19 cellular contexts compared by ENCODE assay signal in genomic region chr9:13718086-13718485, GRCh38.
DNase-seq lines count a peak whose midpoint lies in the region; ATAC-seq and TF ChIP-seq lines count a peak whose summit lies in the region.
"Had no signal": no experiment of that assay in that cellular context is flagged by ENCODE, and none has a peak within 500 bp of the region (broad histone marks: within the 10 kb centered on the region; RNA-seq: fewer than 3 reads in every experiment).

No MANE protein-coding gene starts in this region.

- no peaks in the 10 kb centered on the region for H3K9me3 ChIP-seq in MM.1S (replicated peaks; ENCODE audit: insufficient read depth, low read length)
- H3K9me3 ChIP-seq in upper lobe of left lung: no peaks in the 10 kb centered on the region
- H3K9me3 ChIP-seq: testis had no signal

- H4K20me1 ChIP-seq in MM.1S (ENCODE audit: insufficient read depth, low read length): no peaks in the 10 kb centered on the region

- no peak for TF ChIP-seq CTCF in MM.1S (IDR thresholded peaks at IDR 0.05; ENCODE audit: low read length)
- TF ChIP-seq CTCF in astrocyte of the spinal cord (IDR thresholded peaks at IDR 0.05; ENCODE audit: low read depth, low read length): no peak
- TF ChIP-seq CTCF in upper lobe of left lung (IDR thresholded peaks at IDR 0.05): no peak
- TF ChIP-seq CTCF in mesothelial cell of epicardium (IDR thresholded peaks at IDR 0.05; ENCODE audit: unreplicated experiment): no peak

- DNase-seq in ELR (ENCODE audit: low read depth): peak; percentile 10
- peak; percentile 39 for DNase-seq in MM.1S
- DNase-seq in astrocyte of the spinal cord (ENCODE audit: low read depth, low spot score): peak; percentile 74
- peak; percentile 34 for DNase-seq in kidney tubule cell (ENCODE audit: low spot score)
- no peak for DNase-seq in NK-92 (lab: John Stamatoyannopoulos, UW; ENCODE audit: unreplicated experiment)
- DNase-seq in upper lobe of left lung: no peak
- DNase-seq in mesothelial cell of epicardium (ENCODE audit: low spot score in 2 of 2, unreplicated experiment in 2 of 2): no peak
- DNase-seq: activated CD4-positive, alpha-beta memory T cell treated with anti-CD3 and anti-CD28 coated beads, Interleukin-2, amount 10 ng/mL, durations not matched to agents 7 days and 5 days; activated naive CD4-positive, alpha-beta T cell; amygdala; CD4-positive, alpha-beta memory T cell; cortex of kidney; foreskin melanocyte; NCI-H187 treated with DMSO at 0.1 percent for 48 hours; Right ventricle myocardium superior; testis; WERI-Rb-1 had no signal

- in situ Hi-C loops in astrocyte of the spinal cord (cut with HindIII; ENCODE audit: low sequenced_read_pairs): no loop called here

- H3K9ac ChIP-seq in MM.1S (ENCODE audit: low read length): no peak overlapping the region

- H3K4me1 Mint-ChIP-seq in mesothelial cell of epicardium: peaks cover 52% of the 10 kb centered on the region
- H3K4me1 Mint-ChIP-seq: activated CD4-positive, alpha-beta memory T cell treated with anti-CD3 and anti-CD28 coated beads, Interleukin-2, amount 10 ng/mL, durations not matched to agents 7 days and 5 days; CD4-positive, alpha-beta memory T cell had no signal

- H3K27me3 ChIP-seq in MM.1S (replicated peaks; ENCODE audit: insufficient read depth, low read length) (no peaks in the 10 kb centered on the region), upper lobe of left lung (no peaks in the 10 kb centered on the region)
- H3K27me3 ChIP-seq: testis had no signal

- H3K4me3 Mint-ChIP-seq in mesothelial cell of epicardium: no peak overlapping the region
- H3K4me3 Mint-ChIP-seq: activated CD4-positive, alpha-beta memory T cell treated with anti-CD3 and anti-CD28 coated beads, Interleukin-2, amount 10 ng/mL, durations not matched to agents 7 days and 5 days; CD4-positive, alpha-beta memory T cell; T-helper 1 cell treated with Interleukin-12 subunit alpha and Interleukin-12 subunit beta and Interleukin-4 antibody, amounts not matched to agents 30 μg/mL and 1 μg/mL, for 36 hours had no signal

- no peak overlapping the region for H3K4me2 ChIP-seq in MM.1S (ENCODE audit: low read depth, low read length)

- H3K4me1 ChIP-seq in MM.1S (ENCODE audit: low read length) (peaks cover 11% of the 10 kb centered on the region; the same call in 1 of the 2 replicates), upper lobe of left lung (no peaks in the 10 kb centered on the region)

- no peak for TF ChIP-seq EP300 in upper lobe of left lung (IDR thresholded peaks at IDR 0.05)

- peaks cover 12% of the 10 kb centered on the region for H3K36me3 Mint-ChIP-seq in mesothelial cell of epicardium
- H3K36me3 Mint-ChIP-seq: CD4-positive, alpha-beta memory T cell had no signal

- H3K27ac ChIP-seq in MM.1S (ENCODE audit: low read length): no peak overlapping the region
- H3K27ac ChIP-seq in upper lobe of left lung: no peak overlapping the region
- H3K27ac ChIP-seq: WERI-Rb-1 had no signal

- H3F3A ChIP-seq in MM.1S (ENCODE audit: insufficient read depth, low read length): no peaks in the 10 kb centered on the region

- H3K4me3 ChIP-seq in MM.1S (ENCODE audit: low read length) (no peak overlapping the region), astrocyte of the spinal cord (ENCODE audit: low read depth, low read length) (no peak overlapping the region), upper lobe of left lung (no peak overlapping the region)
- H3K4me3 ChIP-seq: testis had no signal

- peaks cover 19% of the 10 kb centered on the region for H3K9me3 Mint-ChIP-seq in mesothelial cell of epicardium
- H3K9me3 Mint-ChIP-seq: T-helper 1 cell treated with Interleukin-12 subunit alpha and Interleukin-12 subunit beta and Interleukin-4 antibody, amounts not matched to agents 30 μg/mL and 1 μg/mL, for 36 hours had no signal

- no peak overlapping the region for H3K27ac Mint-ChIP-seq in mesothelial cell of epicardium
- H3K27ac Mint-ChIP-seq: activated CD4-positive, alpha-beta memory T cell treated with anti-CD3 and anti-CD28 coated beads, Interleukin-2, amount 10 ng/mL, durations not matched to agents 7 days and 5 days; CD4-positive, alpha-beta memory T cell; T-helper 1 cell treated with Interleukin-12 subunit alpha and Interleukin-12 subunit beta and Interleukin-4 antibody, amounts not matched to agents 30 μg/mL and 1 μg/mL, for 36 hours had no signal

- 87 to 91% methylated on average over 4 of the region's 4 CpGs for whole genome bisulfite sequencing in upper lobe of left lung, 2 donors

- no peaks in the 10 kb centered on the region for H3K27me3 Mint-ChIP-seq in mesothelial cell of epicardium (ENCODE audit: low read depth)
- H3K27me3 Mint-ChIP-seq: activated CD4-positive, alpha-beta memory T cell treated with anti-CD3 and anti-CD28 coated beads, Interleukin-2, amount 10 ng/mL, durations not matched to agents 7 days and 5 days; CD4-positive, alpha-beta memory T cell had no signal

- H3K79me2 ChIP-seq in MM.1S (ENCODE audit: low read length): no peaks in the 10 kb centered on the region

- H3K36me3 ChIP-seq in MM.1S (replicated peaks; ENCODE audit: insufficient read depth, low read length): no peaks in the 10 kb centered on the region
- H3K36me3 ChIP-seq in upper lobe of left lung: no peaks in the 10 kb centered on the region
- H3K36me3 ChIP-seq: WERI-Rb-1 had no signal

- TF ChIP-seq POLR2A in upper lobe of left lung (IDR thresholded peaks at IDR 0.05): no peak

- no peak for ATAC-seq in upper lobe of left lung (ENCODE audit: low FRiP score in 2 of 2)
- no peak for ATAC-seq in HG02759 (IDR thresholded peaks at IDR 0.05; ENCODE audit: unreplicated experiment)

- no peak overlapping the region for H2AFZ ChIP-seq in MM.1S (ENCODE audit: low read length)

- H3K9me2 ChIP-seq in MM.1S (replicated peaks; ENCODE audit: insufficient read depth, low read length): no peaks in the 10 kb centered on the region

Comparison
In these comparisons a context has a peak if more than half of its experiments do, and no peak if none do; other contexts are left out.
1. DNase-seq: peak in ELR (single experiment), MM.1S (single experiment), astrocyte of the spinal cord (single experiment) and kidney tubule cell (single experiment); none in NK-92 (single experiment), upper lobe of left lung (0 of 2) and mesothelial cell of epicardium (0 of 2).